Comparison of ENCODE assay signal across 8 cellular contexts in the genomic region with DNA sequence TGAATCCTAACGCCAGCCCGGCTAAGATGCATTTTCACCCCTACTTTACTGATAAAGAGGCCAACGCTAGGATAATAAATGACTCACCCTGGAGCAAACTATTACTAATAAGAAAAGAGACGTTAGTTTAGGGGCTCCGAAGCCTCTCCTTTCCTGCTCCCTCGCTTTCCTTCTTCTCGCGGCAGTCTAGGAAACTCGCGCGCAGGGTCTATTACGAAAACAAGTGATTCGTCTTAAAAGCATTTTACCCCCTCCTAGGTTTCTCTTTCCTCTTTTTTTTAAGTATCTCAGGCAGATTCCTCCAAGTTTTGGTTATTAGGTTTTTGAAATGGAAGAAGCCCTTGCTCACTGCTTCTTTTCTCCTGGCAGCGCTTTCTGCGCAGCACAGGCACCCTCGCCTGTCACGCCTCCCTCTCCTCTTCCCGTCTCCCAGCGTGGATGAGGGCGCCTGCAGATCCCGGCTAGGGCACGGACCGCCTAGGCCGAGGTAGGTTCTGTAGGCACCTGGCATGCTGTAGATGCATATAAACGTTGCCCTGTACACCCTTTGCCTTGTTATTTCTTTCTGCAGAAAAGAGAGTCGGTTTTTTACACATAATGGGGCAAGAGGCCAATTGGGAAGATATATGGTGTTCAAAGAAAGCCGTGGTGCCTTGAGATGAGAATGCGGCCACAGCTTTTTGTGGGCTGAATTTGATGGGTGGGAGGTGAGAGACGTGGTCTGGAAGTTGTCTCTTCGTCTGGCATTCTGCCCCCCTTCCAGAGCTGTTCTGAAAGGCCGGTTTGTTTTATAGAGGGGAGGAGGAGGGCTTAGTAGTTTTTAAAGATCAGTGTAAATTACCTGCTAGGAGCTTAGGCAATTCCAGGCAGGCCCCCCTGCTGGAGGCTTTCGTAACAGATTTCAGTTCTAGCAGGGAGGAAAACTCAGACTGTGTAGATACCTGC. TPM values are rescaled to one million over a fixed set of nuclear protein-coding genes. Genes with fewer than 3 reads are reported as not detected.
A peak's percentile ranks its signal among the peaks of the same experiment; 100 is the strongest.
DNase-seq lines count a peak whose midpoint lies in the region; ATAC-seq, FAIRE-seq and TF ChIP-seq lines count a peak whose summit lies in the region.

No MANE protein-coding gene starts in this region.

- H3K27me3 Mint-ChIP-seq in activated T-helper 1 cell treated with anti-CD3 and anti-CD28 coated beads, Interleukin-12 subunit alpha, Interleukin-12 subunit beta, Interleukin-2, Interleukin-4 antibody, amounts not matched to agents 30 ng/mL and 10 ng/mL and 1 ng/mL, durations not matched to agents 14 hours and 24 hours and 36 hours (ENCODE audit: insufficient read depth), result peaks cover 3% of the 10 kb centered on the region

- H3K9me3 ChIP-seq in neuron (ENCODE audit: low read length), result no peaks in the 10 kb centered on the region

- peak overlapping the region; percentile 91 for H3K27ac Mint-ChIP-seq in activated T-helper 1 cell treated with anti-CD3 and anti-CD28 coated beads, Interleukin-12 subunit alpha, Interleukin-12 subunit beta, Interleukin-2, Interleukin-4 antibody, amounts not matched to agents 30 ng/mL and 10 ng/mL and 1 ng/mL, durations not matched to agents 14 hours and 24 hours and 36 hours

- peak overlapping the region; percentile 70 for H3K27ac ChIP-seq in C4-2B

- H2AFZ ChIP-seq in neuron (ENCODE audit: low read depth, low read length), result peak overlapping the region; percentile 56

- peak overlapping the region; percentile 41 for H3K4me3 ChIP-seq in neuron (ENCODE audit: low read length)

- no peaks in the 10 kb centered on the region for H3K36me3 ChIP-seq in neuron (ENCODE audit: insufficient read depth, low read length)

- peak; percentile 76 for TF ChIP-seq CTCF in C4-2B (conservative IDR thresholded peaks at IDR 0.05)

- peaks cover 4% of the 10 kb centered on the region for H3K36me3 Mint-ChIP-seq in activated T-helper 1 cell treated with anti-CD3 and anti-CD28 coated beads, Interleukin-12 subunit alpha, Interleukin-12 subunit beta, Interleukin-2, Interleukin-4 antibody, amounts not matched to agents 30 ng/mL and 10 ng/mL and 1 ng/mL, durations not matched to agents 14 hours and 24 hours and 36 hours (ENCODE audit: low read depth)

- H3K27me3 ChIP-seq in neuron (ENCODE audit: insufficient read depth, low read length), result peaks cover 7% of the 10 kb centered on the region

- intact Hi-C loops in activated T-helper 1 cell treated with anti-CD3 and anti-CD28 coated beads, Interleukin-12 subunit alpha, Interleukin-12 subunit beta, Interleukin-2, Interleukin-4 antibody, amounts not matched to agents 30 ng/mL and 10 ng/mL and 1 ng/mL, durations not matched to agents 14 hours and 24 hours and 36 hours (cut with micrococcal nuclease), result loop anchor here (1.0 to 5.0 kb wide), 8 partner anchors 10 to 1433 kb away; a partner anchor contains a TSS

- DNase-seq in GM18507 (ENCODE audit: extremely low spot score, insufficient read length, low read depth) (no peak), NCI-H1105 treated with DMSO at 0.1 percent for 48 hours (lab: John Stamatoyannopoulos, UW) (peak; percentile 71), globus pallidus (ENCODE audit: low spot score) (peak; percentile 2)
- no peak for DNase-seq in activated T-helper 1 cell treated with anti-CD3 and anti-CD28 coated beads, Interleukin-12 subunit alpha, Interleukin-12 subunit beta, Interleukin-2, Interleukin-4 antibody, amounts not matched to agents 30 ng/mL and 10 ng/mL and 1 ng/mL, durations not matched to agents 14 hours and 24 hours and 36 hours (ENCODE audit: low spot score)
- DNase-seq in activated CD4-positive, CD25-positive, alpha-beta regulatory T cell treated with anti-CD3 and anti-CD28 coated beads, Interleukin-2, amount 50 U/mL, for 72 hours, result no peak

- peak; percentile 35 for FAIRE-seq in GM18507 (lab: Jason Lieb, UNC)

- no peak for ATAC-seq in GM19463 (IDR thresholded peaks at IDR 0.05; ENCODE audit: unreplicated experiment)

- peaks cover 13% of the 10 kb centered on the region for H3K4me1 ChIP-seq in neuron (ENCODE audit: insufficient read depth, low read length)

- H3K9me3 Mint-ChIP-seq in activated T-helper 1 cell treated with anti-CD3 and anti-CD28 coated beads, Interleukin-12 subunit alpha, Interleukin-12 subunit beta, Interleukin-2, Interleukin-4 antibody, amounts not matched to agents 30 ng/mL and 10 ng/mL and 1 ng/mL, durations not matched to agents 14 hours and 24 hours and 36 hours, result no peaks in the 10 kb centered on the region

- H3K4me3 Mint-ChIP-seq in activated T-helper 1 cell treated with anti-CD3 and anti-CD28 coated beads, Interleukin-12 subunit alpha, Interleukin-12 subunit beta, Interleukin-2, Interleukin-4 antibody, amounts not matched to agents 30 ng/mL and 10 ng/mL and 1 ng/mL, durations not matched to agents 14 hours and 24 hours and 36 hours, result peak overlapping the region; percentile 87

- peaks cover 35% of the 10 kb centered on the region for H3K4me1 Mint-ChIP-seq in activated T-helper 1 cell treated with anti-CD3 and anti-CD28 coated beads, Interleukin-12 subunit alpha, Interleukin-12 subunit beta, Interleukin-2, Interleukin-4 antibody, amounts not matched to agents 30 ng/mL and 10 ng/mL and 1 ng/mL, durations not matched to agents 14 hours and 24 hours and 36 hours (ENCODE audit: low read depth)

RNA-seq across cellular contexts. Expression of a gene that starts 1.0 kb away (rescaled TPM):
- 11.6 and 13.1 TPM in 2 replicates for total RNA-seq in activated T-helper 1 cell treated with anti-CD3 and anti-CD28 coated beads, Interleukin-12 subunit alpha, Interleukin-12 subunit beta, Interleukin-2, Interleukin-4 antibody, amounts not matched to agents 30 ng/mL and 10 ng/mL and 1 ng/mL, durations not matched to agents 14 hours and 24 hours and 36 hours

Comparison
In these comparisons a context has a peak if more than half of its experiments do, and no peak if none do; other contexts are left out.
1. DNase-seq: peak in NCI-H1105 treated with DMSO at 0.1 percent for 48 hours (single experiment) and globus pallidus (single experiment); none in GM18507 (single experiment), activated T-helper 1 cell treated with anti-CD3 and anti-CD28 coated beads, Interleukin-12 subunit alpha, Interleukin-12 subunit beta, Interleukin-2, Interleukin-4 antibody, amounts not matched to agents 30 ng/mL and 10 ng/mL and 1 ng/mL, durations not matched to agents 14 hours and 24 hours and 36 hours (single experiment) and activated CD4-positive, CD25-positive, alpha-beta regulatory T cell treated with anti-CD3 and anti-CD28 coated beads, Interleukin-2, amount 50 U/mL, for 72 hours (single experiment).